In the genomic region with DNA sequence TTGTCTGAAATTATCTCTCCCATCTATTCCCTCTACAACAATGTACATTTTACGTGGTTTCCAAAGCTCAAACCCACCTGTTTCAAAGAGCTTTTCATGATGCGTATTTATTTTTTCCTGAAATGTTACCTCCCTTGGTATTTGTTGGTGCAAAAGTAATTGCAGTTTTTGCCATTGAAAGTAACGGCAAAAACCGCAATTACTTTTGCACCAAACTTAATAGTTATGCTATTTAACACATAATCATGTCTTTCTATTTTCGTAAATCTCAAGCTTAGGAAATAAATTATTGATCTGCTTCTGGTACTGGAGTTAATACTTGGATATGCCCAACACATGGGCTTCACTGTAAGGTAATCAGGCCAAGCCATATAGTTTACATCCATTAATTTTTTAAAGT, we compare ENCODE assay signal across 28 cellular contexts.
"Had no signal": no experiment of that assay in that cellular context is flagged by ENCODE, and none has a peak within 500 bp of the region (broad histone marks: within the 10 kb centered on the region; RNA-seq: fewer than 3 reads in every experiment).

No MANE protein-coding gene starts in this region.

- H2AFZ ChIP-seq: neural progenitor cell, parathyroid adenoma had no signal

- H3K27me3 ChIP-seq: neural progenitor cell, ovary, spleen, suprapubic skin, testis, tibial artery, transverse colon, uterus had no signal

- DNase-seq: natural killer cell; occipital lobe; ovary; posterior cingulate gyrus; psoas muscle; right cardiac atrium; spleen; stimulated activated CD4-positive, alpha-beta T cell treated with anti-CD3 and anti-CD28 coated beads, Interleukin-12 subunit alpha, Interleukin-12 subunit beta, amount 100 ng/mL, for 4 hours; stimulated activated CD4-positive, alpha-beta T cell treated with anti-CD3 and anti-CD28 coated beads, Interleukin-1b, Interleukin-23, amount 100 ng/mL, for 48 hours; stimulated activated CD4-positive, alpha-beta T cell treated with anti-CD3 and anti-CD28 coated beads, Interleukin-4, amount 100 ng/mL, for 1 hour; stimulated activated CD4-positive, alpha-beta T cell treated with anti-CD3 and anti-CD28 coated beads, Interleukin-4, amount 100 ng/mL, for 4 hours; stimulated activated CD8-positive, alpha-beta memory T cell treated with anti-CD3 and anti-CD28 coated beads, Interleukin-4, amount 100 ng/mL, for 48 hours; stimulated activated naive CD4-positive, alpha-beta T cell; stimulated activated naive CD8-positive, alpha-beta T cell treated with anti-CD3 and anti-CD28 coated beads, Interleukin-15, amount 100 ng/mL, for 72 hours; stimulated activated naive CD8-positive, alpha-beta T cell treated with anti-CD3 and anti-CD28 coated beads, Interleukin-15, Interleukin-2, amounts not matched to agents 100 U/mL and 50 U/mL, for 24 hours; substantia nigra; testis; tibial artery; transverse colon; upper lobe of right lung; uterus had no signal

- ATAC-seq: natural killer cell; psoas muscle; right cardiac atrium; sciatic nerve; stimulated activated memory B cell treated with anti-CD40 and anti-IgM and Interleukin-4, amounts not matched to agents 10 μg/mL and 1 μg/mL and 100 μg/mL, for 72 hours; stimulated activated naive CD8-positive, alpha-beta T cell treated with anti-CD3 and anti-CD28 coated beads, Interleukin-15, amount 100 ng/mL, for 72 hours; stimulated activated naive CD8-positive, alpha-beta T cell treated with anti-CD3 and anti-CD28 coated beads, Interleukin-15, Interleukin-2, amounts not matched to agents 100 U/mL and 50 U/mL, for 24 hours; upper lobe of right lung had no signal

- H3K4me3 ChIP-seq: neural progenitor cell, ovary, psoas muscle, skin epidermis, smooth muscle cell, spleen, suprapubic skin, testis, tibial artery, transverse colon, upper lobe of right lung, uterus had no signal

- H3K9ac ChIP-seq: neural progenitor cell, parathyroid adenoma had no signal

- H3K36me3 ChIP-seq: neural progenitor cell, ovary, spleen, suprapubic skin, tibial artery, transverse colon, upper lobe of right lung, uterus had no signal

- H3K9me3 ChIP-seq: ovary, psoas muscle, spleen, suprapubic skin, testis, tibial artery, transverse colon, upper lobe of right lung, uterus had no signal

- H3K27ac ChIP-seq: neural progenitor cell, ovary, parathyroid adenoma, psoas muscle, skin epidermis, spleen, suprapubic skin, testis, tibial artery, transverse colon, upper lobe of right lung, uterus had no signal

- H3K4me1 ChIP-seq: neural progenitor cell, parathyroid adenoma, psoas muscle, spleen, suprapubic skin, testis, tibial artery, transverse colon, upper lobe of right lung, uterus had no signal

- H3K4me2 ChIP-seq: neural progenitor cell, smooth muscle cell had no signal

- H3K79me2 ChIP-seq: parathyroid adenoma had no signal
